Comparison of ENCODE assay signal across 1 cellular context in the genomic region with DNA sequence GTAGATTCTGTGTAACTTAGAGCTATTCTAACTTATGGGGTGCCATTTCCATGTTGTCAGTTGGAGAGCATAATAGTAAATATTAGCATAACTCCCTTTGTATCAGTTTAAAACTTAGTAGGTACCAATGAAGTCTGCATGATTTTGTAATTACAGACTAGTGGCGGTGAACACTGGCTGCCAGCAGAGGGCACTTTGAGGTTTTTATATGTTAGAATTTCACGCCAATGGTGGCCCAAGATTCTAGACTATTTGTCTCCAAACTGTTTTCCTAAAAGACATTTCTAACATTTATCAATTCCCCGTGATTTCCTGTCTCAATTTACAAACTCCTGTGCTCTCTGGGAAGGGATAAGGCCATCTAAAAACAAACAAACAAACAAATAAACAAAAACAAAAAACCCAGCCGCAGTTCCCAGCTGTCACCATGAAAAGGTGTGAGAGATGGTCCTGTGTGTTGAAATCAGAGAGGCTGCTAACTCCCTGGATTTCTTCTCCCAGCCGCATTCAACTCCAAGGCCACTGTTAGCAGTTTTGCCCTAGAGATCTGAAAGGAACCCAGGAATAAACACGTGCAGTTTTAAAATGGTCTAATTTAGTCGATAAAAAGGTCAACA.
TF ChIP-seq lines count a peak whose summit lies in the region.

No MANE protein-coding gene starts in this region.

TF ChIP-seq in HepG2, 621 proteins besides CTCF, POLR2A, EP300 and RAD21 (continued from another document):
- TF ChIP-seq, protein P1, sequence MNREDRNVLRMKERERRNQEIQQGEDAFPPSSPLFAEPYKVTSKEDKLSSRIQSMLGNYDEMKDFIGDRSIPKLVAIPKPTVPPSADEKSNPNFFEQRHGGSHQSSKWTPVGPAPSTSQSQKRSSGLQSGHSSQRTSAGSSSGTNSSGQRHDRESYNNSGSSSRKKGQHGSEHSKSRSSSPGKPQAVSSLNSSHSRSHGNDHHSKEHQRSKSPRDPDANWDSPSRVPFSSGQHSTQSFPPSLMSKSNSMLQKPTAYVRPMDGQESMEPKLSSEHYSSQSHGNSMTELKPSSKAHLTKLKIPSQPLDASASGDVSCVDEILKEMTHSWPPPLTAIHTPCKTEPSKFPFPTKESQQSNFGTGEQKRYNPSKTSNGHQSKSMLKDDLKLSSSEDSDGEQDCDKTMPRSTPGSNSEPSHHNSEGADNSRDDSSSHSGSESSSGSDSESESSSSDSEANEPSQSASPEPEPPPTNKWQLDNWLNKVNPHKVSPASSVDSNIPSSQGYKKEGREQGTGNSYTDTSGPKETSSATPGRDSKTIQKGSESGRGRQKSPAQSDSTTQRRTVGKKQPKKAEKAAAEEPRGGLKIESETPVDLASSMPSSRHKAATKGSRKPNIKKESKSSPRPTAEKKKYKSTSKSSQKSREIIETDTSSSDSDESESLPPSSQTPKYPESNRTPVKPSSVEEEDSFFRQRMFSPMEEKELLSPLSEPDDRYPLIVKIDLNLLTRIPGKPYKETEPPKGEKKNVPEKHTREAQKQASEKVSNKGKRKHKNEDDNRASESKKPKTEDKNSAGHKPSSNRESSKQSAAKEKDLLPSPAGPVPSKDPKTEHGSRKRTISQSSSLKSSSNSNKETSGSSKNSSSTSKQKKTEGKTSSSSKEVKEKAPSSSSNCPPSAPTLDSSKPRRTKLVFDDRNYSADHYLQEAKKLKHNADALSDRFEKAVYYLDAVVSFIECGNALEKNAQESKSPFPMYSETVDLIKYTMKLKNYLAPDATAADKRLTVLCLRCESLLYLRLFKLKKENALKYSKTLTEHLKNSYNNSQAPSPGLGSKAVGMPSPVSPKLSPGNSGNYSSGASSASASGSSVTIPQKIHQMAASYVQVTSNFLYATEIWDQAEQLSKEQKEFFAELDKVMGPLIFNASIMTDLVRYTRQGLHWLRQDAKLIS (CRISPR knock-in tag; IDR thresholded peaks at IDR 0.05), result no peak
- TF ChIP-seq SP140L (CRISPR knock-in tag; IDR thresholded peaks at IDR 0.05; ENCODE audit: borderline replicate concordance), result no peak
- TF ChIP-seq ZKSCAN1 (IDR thresholded peaks at IDR 0.05; ENCODE audit: low read length), result no peak; the same call in 1 of the 2 replicates
- TF ChIP-seq, protein P2, sequence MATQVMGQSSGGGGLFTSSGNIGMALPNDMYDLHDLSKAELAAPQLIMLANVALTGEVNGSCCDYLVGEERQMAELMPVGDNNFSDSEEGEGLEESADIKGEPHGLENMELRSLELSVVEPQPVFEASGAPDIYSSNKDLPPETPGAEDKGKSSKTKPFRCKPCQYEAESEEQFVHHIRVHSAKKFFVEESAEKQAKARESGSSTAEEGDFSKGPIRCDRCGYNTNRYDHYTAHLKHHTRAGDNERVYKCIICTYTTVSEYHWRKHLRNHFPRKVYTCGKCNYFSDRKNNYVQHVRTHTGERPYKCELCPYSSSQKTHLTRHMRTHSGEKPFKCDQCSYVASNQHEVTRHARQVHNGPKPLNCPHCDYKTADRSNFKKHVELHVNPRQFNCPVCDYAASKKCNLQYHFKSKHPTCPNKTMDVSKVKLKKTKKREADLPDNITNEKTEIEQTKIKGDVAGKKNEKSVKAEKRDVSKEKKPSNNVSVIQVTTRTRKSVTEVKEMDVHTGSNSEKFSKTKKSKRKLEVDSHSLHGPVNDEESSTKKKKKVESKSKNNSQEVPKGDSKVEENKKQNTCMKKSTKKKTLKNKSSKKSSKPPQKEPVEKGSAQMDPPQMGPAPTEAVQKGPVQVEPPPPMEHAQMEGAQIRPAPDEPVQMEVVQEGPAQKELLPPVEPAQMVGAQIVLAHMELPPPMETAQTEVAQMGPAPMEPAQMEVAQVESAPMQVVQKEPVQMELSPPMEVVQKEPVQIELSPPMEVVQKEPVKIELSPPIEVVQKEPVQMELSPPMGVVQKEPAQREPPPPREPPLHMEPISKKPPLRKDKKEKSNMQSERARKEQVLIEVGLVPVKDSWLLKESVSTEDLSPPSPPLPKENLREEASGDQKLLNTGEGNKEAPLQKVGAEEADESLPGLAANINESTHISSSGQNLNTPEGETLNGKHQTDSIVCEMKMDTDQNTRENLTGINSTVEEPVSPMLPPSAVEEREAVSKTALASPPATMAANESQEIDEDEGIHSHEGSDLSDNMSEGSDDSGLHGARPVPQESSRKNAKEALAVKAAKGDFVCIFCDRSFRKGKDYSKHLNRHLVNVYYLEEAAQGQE (IDR thresholded peaks at IDR 0.05; ENCODE audit: borderline replicate concordance in 1 of 2, low read depth in 1 of 2, low read length in 2 of 2), result 0 out of 4 replicates have a peak, but pooled peaks of 1 of the 2 experiments have one; percentile 12
- TF ChIP-seq KLF9 (CRISPR knock-in tag; IDR thresholded peaks at IDR 0.05; ENCODE audit: low read depth), result 0 out of 2 replicates have a peak, but pooled peaks have one; percentile 21
- no peak for TF ChIP-seq KLF12 (CRISPR knock-in tag; IDR thresholded peaks at IDR 0.05; ENCODE audit: borderline replicate concordance)
- no peak for TF ChIP-seq ZBTB1 (CRISPR knock-in tag; IDR thresholded peaks at IDR 0.05; ENCODE audit: borderline replicate concordance)
- TF ChIP-seq SATB2 (CRISPR knock-in tag; IDR thresholded peaks at IDR 0.05), result no peak
- TF ChIP-seq ZNF34 (CRISPR knock-in tag; IDR thresholded peaks at IDR 0.05; ENCODE audit: borderline replicate concordance), result no peak
- TF ChIP-seq ZNF160 (CRISPR knock-in tag; IDR thresholded peaks at IDR 0.05), result no peak
- no peak for TF ChIP-seq TARDBP (CRISPR knock-in tag; IDR thresholded peaks at IDR 0.05)
- TF ChIP-seq NR2C2 (CRISPR knock-in tag; IDR thresholded peaks at IDR 0.05; ENCODE audit: borderline replicate concordance), result no peak
- TF ChIP-seq, protein P3, sequence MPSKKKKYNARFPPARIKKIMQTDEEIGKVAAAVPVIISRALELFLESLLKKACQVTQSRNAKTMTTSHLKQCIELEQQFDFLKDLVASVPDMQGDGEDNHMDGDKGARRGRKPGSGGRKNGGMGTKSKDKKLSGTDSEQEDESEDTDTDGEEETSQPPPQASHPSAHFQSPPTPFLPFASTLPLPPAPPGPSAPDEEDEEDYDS (CRISPR knock-in tag; IDR thresholded peaks at IDR 0.05), result 0 out of 2 replicates have a peak, but pooled peaks have one; percentile 26
- TF ChIP-seq BORCS8-MEF2B (CRISPR knock-in tag; IDR thresholded peaks at IDR 0.05), result no peak
- TF ChIP-seq ZBTB3 (CRISPR knock-in tag; IDR thresholded peaks at IDR 0.05; ENCODE audit: borderline replicate concordance, low read depth), result no peak
- no peak for TF ChIP-seq PRPF4 (IDR thresholded peaks at IDR 0.05; ENCODE audit: low read depth, low read length, poor library complexity, severe bottlenecking)
- TF ChIP-seq, protein P4, sequence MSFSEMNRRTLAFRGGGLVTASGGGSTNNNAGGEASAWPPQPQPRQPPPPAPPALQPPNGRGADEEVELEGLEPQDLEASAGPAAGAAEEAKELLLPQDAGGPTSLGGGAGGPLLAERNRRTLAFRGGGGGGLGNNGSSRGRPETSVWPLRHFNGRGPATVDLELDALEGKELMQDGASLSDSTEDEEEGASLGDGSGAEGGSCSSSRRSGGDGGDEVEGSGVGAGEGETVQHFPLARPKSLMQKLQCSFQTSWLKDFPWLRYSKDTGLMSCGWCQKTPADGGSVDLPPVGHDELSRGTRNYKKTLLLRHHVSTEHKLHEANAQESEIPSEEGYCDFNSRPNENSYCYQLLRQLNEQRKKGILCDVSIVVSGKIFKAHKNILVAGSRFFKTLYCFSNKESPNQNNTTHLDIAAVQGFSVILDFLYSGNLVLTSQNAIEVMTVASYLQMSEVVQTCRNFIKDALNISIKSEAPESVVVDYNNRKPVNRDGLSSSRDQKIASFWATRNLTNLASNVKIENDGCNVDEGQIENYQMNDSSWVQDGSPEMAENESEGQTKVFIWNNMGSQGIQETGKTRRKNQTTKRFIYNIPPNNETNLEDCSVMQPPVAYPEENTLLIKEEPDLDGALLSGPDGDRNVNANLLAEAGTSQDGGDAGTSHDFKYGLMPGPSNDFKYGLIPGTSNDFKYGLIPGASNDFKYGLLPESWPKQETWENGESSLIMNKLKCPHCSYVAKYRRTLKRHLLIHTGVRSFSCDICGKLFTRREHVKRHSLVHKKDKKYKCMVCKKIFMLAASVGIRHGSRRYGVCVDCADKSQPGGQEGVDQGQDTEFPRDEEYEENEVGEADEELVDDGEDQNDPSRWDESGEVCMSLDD (CRISPR knock-in tag; IDR thresholded peaks at IDR 0.05; ENCODE audit: borderline replicate concordance), result no peak
- TF ChIP-seq, protein P5, sequence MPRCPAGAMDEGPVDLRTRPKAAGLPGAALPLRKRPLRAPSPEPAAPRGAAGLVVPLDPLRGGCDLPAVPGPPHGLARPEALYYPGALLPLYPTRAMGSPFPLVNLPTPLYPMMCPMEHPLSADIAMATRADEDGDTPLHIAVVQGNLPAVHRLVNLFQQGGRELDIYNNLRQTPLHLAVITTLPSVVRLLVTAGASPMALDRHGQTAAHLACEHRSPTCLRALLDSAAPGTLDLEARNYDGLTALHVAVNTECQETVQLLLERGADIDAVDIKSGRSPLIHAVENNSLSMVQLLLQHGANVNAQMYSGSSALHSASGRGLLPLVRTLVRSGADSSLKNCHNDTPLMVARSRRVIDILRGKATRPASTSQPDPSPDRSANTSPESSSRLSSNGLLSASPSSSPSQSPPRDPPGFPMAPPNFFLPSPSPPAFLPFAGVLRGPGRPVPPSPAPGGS (CRISPR knock-in tag; IDR thresholded peaks at IDR 0.05), result peak; percentile 22; the same call in 1 of the 2 replicates
- no peak for TF ChIP-seq MATR3 (CRISPR knock-in tag; IDR thresholded peaks at IDR 0.05)
- no peak for TF ChIP-seq ZNF83 (CRISPR knock-in tag; IDR thresholded peaks at IDR 0.05; ENCODE audit: borderline replicate concordance)
- no peak for TF ChIP-seq CHD4 (IDR thresholded peaks at IDR 0.05; ENCODE audit: borderline replicate concordance, low read length)
- TF ChIP-seq ZNF572 (CRISPR knock-in tag; IDR thresholded peaks at IDR 0.05), result no peak
- peak; percentile 38; the same call in 1 of the 2 replicates for TF ChIP-seq ZNF879 (CRISPR knock-in tag; IDR thresholded peaks at IDR 0.05)
- TF ChIP-seq, protein P6, sequence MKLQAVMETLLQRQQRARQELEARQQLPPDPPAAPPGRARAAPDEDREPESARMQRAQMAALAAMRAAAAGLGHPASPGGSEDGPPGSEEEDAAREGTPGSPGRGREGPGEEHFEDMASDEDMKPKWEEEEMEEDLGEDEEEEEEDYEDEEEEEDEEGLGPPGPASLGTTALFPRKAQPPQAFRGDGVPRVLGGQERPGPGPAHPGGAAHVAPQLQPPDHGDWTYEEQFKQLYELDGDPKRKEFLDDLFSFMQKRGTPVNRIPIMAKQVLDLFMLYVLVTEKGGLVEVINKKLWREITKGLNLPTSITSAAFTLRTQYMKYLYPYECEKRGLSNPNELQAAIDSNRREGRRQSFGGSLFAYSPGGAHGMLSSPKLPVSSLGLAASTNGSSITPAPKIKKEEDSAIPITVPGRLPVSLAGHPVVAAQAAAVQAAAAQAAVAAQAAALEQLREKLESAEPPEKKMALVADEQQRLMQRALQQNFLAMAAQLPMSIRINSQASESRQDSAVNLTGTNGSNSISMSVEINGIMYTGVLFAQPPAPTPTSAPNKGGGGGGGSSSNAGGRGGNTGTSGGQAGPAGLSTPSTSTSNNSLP (IDR thresholded peaks at IDR 0.05; ENCODE audit: low read depth, low read length), result peak; percentile 87
- TF ChIP-seq CCDC6 (CRISPR knock-in tag; IDR thresholded peaks at IDR 0.05), result no peak
- TF ChIP-seq ZNF570 (CRISPR knock-in tag; IDR thresholded peaks at IDR 0.05; ENCODE audit: borderline replicate concordance), result no peak
